In genomic region chr3:44476181-44476599, GRCh38 we compare ENCODE assay signal across 8 cellular contexts. TPM values are rescaled to one million over a fixed set of nuclear protein-coding genes. Genes with fewer than 3 reads are reported as not detected.
A peak's percentile ranks its signal among the peaks of the same experiment; 100 is the strongest.
DNase-seq lines count a peak whose midpoint lies in the region; ATAC-seq and TF ChIP-seq lines count a peak whose summit lies in the region.

No MANE protein-coding gene starts in this region.

- no peak overlapping the region for H2AFZ ChIP-seq in OCI-LY3 (ENCODE audit: low read depth, low read length)

- no peak overlapping the region for H3K27ac ChIP-seq in OCI-LY3 (ENCODE audit: low read length)
- H3K27ac ChIP-seq in endodermal cell (ENCODE audit: low read depth, low read length), result no peak overlapping the region

- no peak overlapping the region for H3K27ac Mint-ChIP-seq in endodermal cell
- peak overlapping the region; percentile 43 for H3K27ac Mint-ChIP-seq in osteocyte (ENCODE audit: unreplicated experiment)

- peaks cover 32% of the 10 kb centered on the region for H3K4me1 Mint-ChIP-seq in endodermal cell
- peaks cover 39% of the 10 kb centered on the region for H3K4me1 Mint-ChIP-seq in osteocyte (ENCODE audit: unreplicated experiment)

- H3K27me3 ChIP-seq in OCI-LY3 (ENCODE audit: low read depth, low read length) (no peaks in the 10 kb centered on the region), endodermal cell (ENCODE audit: control insufficient read depth, insufficient read depth, low read length, poor library complexity, severe bottlenecking) (no peaks in the 10 kb centered on the region)

- DNase-seq in GM12865 (ENCODE audit: low read depth), result peak; percentile 59
- no peak for DNase-seq in endodermal cell
- DNase-seq in osteocyte (ENCODE audit: extremely low spot score, unreplicated experiment), result peak; percentile 21
- no peak for DNase-seq in Ammon's horn (ENCODE audit: low spot score)

- peak overlapping the region; percentile 78 for H3K4me3 Mint-ChIP-seq in endodermal cell
- peak overlapping the region; percentile 90 for H3K4me3 Mint-ChIP-seq in osteocyte (ENCODE audit: unreplicated experiment)

- H3K4me1 ChIP-seq in OCI-LY3 (ENCODE audit: low read length) (peaks cover 17% of the 10 kb centered on the region), endodermal cell (ENCODE audit: control insufficient read depth, insufficient read depth, low read length) (no peaks in the 10 kb centered on the region)

- H3K9me3 Mint-ChIP-seq in endodermal cell, result no peaks in the 10 kb centered on the region
- no peaks in the 10 kb centered on the region for H3K9me3 Mint-ChIP-seq in osteocyte (ENCODE audit: unreplicated experiment)

- peaks cover 18% of the 10 kb centered on the region for H4K20me1 ChIP-seq in OCI-LY3 (ENCODE audit: insufficient read depth, low read length)

- H3K9ac ChIP-seq in OCI-LY3 (ENCODE audit: low read length) (peak overlapping the region; percentile 62), endodermal cell (ENCODE audit: extremely low read depth, low read length, poor library complexity, severe bottlenecking) (peak overlapping the region; percentile 41)

- TF ChIP-seq CTCF in GM12865 (IDR thresholded peaks at IDR 0.05; ENCODE audit: insufficient read depth, low read depth, low read length, missing control alignments), result no peak
- TF ChIP-seq CTCF in OCI-LY3 (IDR thresholded peaks at IDR 0.05; ENCODE audit: low read depth, low read length), result no peak
- no peak for TF ChIP-seq CTCF in endodermal cell (conservative IDR thresholded peaks at IDR 0.05)
- no peak for TF ChIP-seq CTCF in osteocyte (IDR thresholded peaks at IDR 0.05)

- no peak for ATAC-seq in GM21360 (IDR thresholded peaks at IDR 0.05; ENCODE audit: unreplicated experiment)
- no peak for ATAC-seq in esophagus mucosa
- ATAC-seq in GM18519 (IDR thresholded peaks at IDR 0.05; ENCODE audit: low FRiP score, unreplicated experiment), result no peak

- no peaks in the 10 kb centered on the region for H3K36me3 Mint-ChIP-seq in endodermal cell (ENCODE audit: low read depth)
- no peaks in the 10 kb centered on the region for H3K36me3 Mint-ChIP-seq in osteocyte (ENCODE audit: unreplicated experiment)

- H3K4me3 ChIP-seq in GM12865 (ENCODE audit: low read depth, low read length) (peak overlapping the region; percentile 80), OCI-LY3 (ENCODE audit: low read length) (peak overlapping the region; percentile 79), endodermal cell (ENCODE audit: low read length) (peak overlapping the region; percentile 91)

- no peaks in the 10 kb centered on the region for H3K27me3 Mint-ChIP-seq in endodermal cell (ENCODE audit: insufficient read depth)
- no peaks in the 10 kb centered on the region for H3K27me3 Mint-ChIP-seq in osteocyte (ENCODE audit: unreplicated experiment)

- H3K36me3 ChIP-seq in OCI-LY3 (replicated peaks; ENCODE audit: low read depth, low read length), result no peaks in the 10 kb centered on the region
- no peaks in the 10 kb centered on the region for H3K36me3 ChIP-seq in endodermal cell (ENCODE audit: control insufficient read depth, insufficient read depth, low read length)

- H3K79me2 ChIP-seq in OCI-LY3 (ENCODE audit: low read length), result peaks cover 57% of the 10 kb centered on the region

- H3K4me2 ChIP-seq in OCI-LY3 (ENCODE audit: low read length), result peak overlapping the region; percentile 91

- H3K9me3 ChIP-seq in OCI-LY3 (ENCODE audit: insufficient read depth, low read length), result no peaks in the 10 kb centered on the region
- no peaks in the 10 kb centered on the region for H3K9me3 ChIP-seq in endodermal cell (ENCODE audit: control insufficient read depth, low read length)

- 87 to 90% methylated on average over 4 to 5 of the region's 5 CpGs for WGBS in endodermal cell (ENCODE audit: insufficient coverage in 1 of 2, insufficient read length in 1 of 2), 2 experiments

RNA-seq across cellular contexts. Expression of gene ZNF445, which starts 1.3 kb away (rescaled TPM):
- total RNA-seq in endodermal cell, result 10 to 100 TPM; 35.4 to 56.9 TPM
- polyA plus RNA-seq in endodermal cell (2013, experiment 1 of 2), result 17.5 TPM
- polyA plus RNA-seq in endodermal cell (2013, experiment 2 of 2), result 15.1 TPM
- 26.1 and 28.2 TPM in 2 replicates for total RNA-seq in osteocyte
- 5.8 TPM for total RNA-seq in esophagus mucosa

Comparison
In these comparisons a context has a peak if more than half of its experiments do, and no peak if none do; other contexts are left out.
1. DNase-seq: peak in GM12865 (single experiment) and osteocyte (single experiment); none in endodermal cell (single experiment) and Ammon's horn (single experiment).
2. Peak in every context shown above with its lines, with median percentiles within 50 percentile points of each other: H3K4me3 ChIP-seq.